ENCODE assay signal across 12 cellular contexts in genomic region chr15:73460662-73461061, GRCh38. TPM values are rescaled to one million over a fixed set of nuclear protein-coding genes. Genes with fewer than 3 reads are reported as not detected.
"Had no signal": no experiment of that assay in that cellular context is flagged by ENCODE, and none has a peak within 500 bp of the region (broad histone marks: within the 10 kb centered on the region; RNA-seq: fewer than 3 reads in every experiment).

No MANE protein-coding gene starts in this region.

- H3K4me2 ChIP-seq: GM23338 had no signal

- DNase-seq: GM23248, GOT3, H7, H9, HCEC 1CT, HFFc6 had no signal

- H3K36me3 ChIP-seq: HAP-1 had no signal

- H3K4me3 ChIP-seq: GM23248, GM23338, HAP-1 had no signal

- ATAC-seq: GM23338, HCT116 had no signal

- H3K27ac ChIP-seq: GM23248 had no signal

- H3K9me3 ChIP-seq: HAP-1 had no signal

- FAIRE-seq: H1, H54 had no signal

- H3K4me1 ChIP-seq: HAP-1 had no signal

RNA-seq across cellular contexts. Expression of gene REC114, which starts 17.7 kb away (rescaled TPM):
- total RNA-seq: GM23248, GM23338, H1, H4, H7, H9, HFFc6 had no signal
- polyA plus RNA-seq: GM23248, GM23338 had no signal
